8 cellular contexts compared by ENCODE assay signal in the genomic region with DNA sequence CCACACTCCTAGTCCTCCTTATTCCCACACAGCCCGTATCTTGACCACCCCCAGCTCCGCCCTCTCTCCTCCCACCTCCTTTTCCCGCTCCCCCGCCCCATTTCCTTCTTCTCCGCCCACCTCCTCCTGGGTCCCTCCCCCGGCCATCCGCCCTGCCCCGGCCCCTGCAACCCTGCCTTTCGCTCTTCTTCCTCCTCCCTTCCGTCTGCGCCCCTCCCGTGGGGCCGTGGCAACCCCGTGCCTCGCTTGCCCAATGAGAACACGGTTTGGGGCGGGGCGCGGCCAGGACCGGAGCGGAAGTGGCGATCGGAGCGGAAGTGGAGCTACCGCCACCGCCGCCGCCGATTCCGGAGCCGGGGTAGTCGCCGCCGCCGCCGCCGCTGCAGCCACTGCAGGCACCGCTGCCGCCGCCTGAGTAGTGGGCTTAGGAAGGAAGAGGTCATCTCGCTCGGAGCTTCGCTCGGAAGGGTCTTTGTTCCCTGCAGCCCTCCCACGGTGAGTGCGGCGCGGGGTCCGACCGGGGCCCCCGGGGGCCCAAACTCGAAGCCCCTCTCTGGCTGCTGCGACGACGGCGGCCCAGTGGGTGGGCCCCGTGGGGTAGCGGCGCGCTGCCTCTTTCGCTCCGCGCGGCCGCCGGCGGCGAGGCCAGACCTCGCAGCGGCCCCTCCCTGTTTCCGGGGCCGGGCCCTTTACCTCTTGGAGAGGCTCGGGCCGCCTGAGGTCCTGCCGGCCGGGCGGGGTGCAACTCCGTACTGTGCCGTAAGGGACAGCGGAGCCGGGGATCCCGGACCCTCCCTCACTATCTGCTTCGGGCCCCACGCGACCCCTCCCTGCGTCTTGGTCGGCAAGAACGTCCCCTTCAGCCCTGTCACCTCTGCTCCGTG. TPM values are rescaled to one million over a fixed set of nuclear protein-coding genes. Genes with fewer than 3 reads are reported as not detected.
DNase-seq lines count a peak whose midpoint lies in the region; ATAC-seq lines count a peak whose summit lies in the region.

A gene (plus strand): TSS at position 314 of the 884 bp plus-strand sequence. CDS start 15,829 bp downstream, outside the sequence.

- CTCF ChIA-PET in activated CD8-positive, alpha-beta memory T cell treated with anti-CD3 and anti-CD28 coated beads for 36 hours (lab: Charles Lee), result interaction anchor here (0.8 to 1.0 kb wide), 2 partner anchors 11 to 74 kb away, joined by 3 read pairs; a partner anchor contains a TSS

- peak within 1 kb of the TSS; percentile 97 for H3K4me3 ChIP-seq in effector memory CD4-positive, alpha-beta T cell (ENCODE audit: insufficient read depth, low read depth, low read length, poor library complexity, severe bottlenecking)

- peaks cover 35% of the 10 kb centered on the region for H3K4me1 Mint-ChIP-seq in memory B cell

- no peaks in the 10 kb centered on the region for H3K9me3 Mint-ChIP-seq in memory B cell

- peak; percentile 48 for ATAC-seq in GM19468 (IDR thresholded peaks at IDR 0.05; ENCODE audit: extremely low read depth, unreplicated experiment)
- peak; percentile 92 for ATAC-seq in memory B cell (ENCODE audit: low read depth)

- H3K27ac Mint-ChIP-seq in memory B cell, result peak within 1 kb of the TSS; percentile 91

- POLR2A ChIA-PET in activated CD8-positive, alpha-beta memory T cell treated with anti-CD3 and anti-CD28 coated beads for 36 hours (lab: Charles Lee), result interaction anchor here (0.7 to 1.1 kb wide), 4 partner anchors 75 to 973 kb away, joined by 3 to 7 read pairs (median 3); a partner anchor contains a TSS

- H3K36me3 ChIP-seq in effector memory CD4-positive, alpha-beta T cell (ENCODE audit: control insufficient read depth, insufficient read depth, low read length), result peaks cover 4% of the 10 kb centered on the region

- H3K36me3 Mint-ChIP-seq in memory B cell, result no peaks in the 10 kb centered on the region

- no peaks in the 10 kb centered on the region for H3K27me3 Mint-ChIP-seq in memory B cell

- H3K4me3 Mint-ChIP-seq in memory B cell, result peak within 1 kb of the TSS; percentile 89

- no peaks in the 10 kb centered on the region for H3K27me3 ChIP-seq in effector memory CD4-positive, alpha-beta T cell (replicated peaks; ENCODE audit: control insufficient read depth, insufficient read depth, low read length, poor library complexity, severe bottlenecking)

- H3K27ac ChIP-seq in effector memory CD4-positive, alpha-beta T cell (ENCODE audit: insufficient read depth, low read length, poor library complexity, severe bottlenecking), result peak within 1 kb of the TSS; percentile 95

- peaks cover 26% of the 10 kb centered on the region for H3K4me1 ChIP-seq in effector memory CD4-positive, alpha-beta T cell (ENCODE audit: control insufficient read depth, insufficient read depth, low read length, poor library complexity, severe bottlenecking)

- H3K9me3 ChIP-seq in effector memory CD4-positive, alpha-beta T cell (ENCODE audit: control insufficient read depth, low read length), result no peaks in the 10 kb centered on the region

- DNase-seq in COLO668 (lab: John Stamatoyannopoulos, UW; ENCODE audit: unreplicated experiment), result peak; percentile 99
- DNase-seq in HT-29 (ENCODE audit: low spot score), result peak; percentile 100
- DNase-seq in NOMO-1 (lab: John Stamatoyannopoulos, UW; ENCODE audit: unreplicated experiment in 2 of 2), result peak; percentile 95 to 100
- DNase-seq in effector memory CD4-positive, alpha-beta T cell, result peak; percentile 93 to 95 (median 95)
- peak; percentile 92 to 93 for DNase-seq in memory B cell (ENCODE audit: low spot score in 2 of 2)
- DNase-seq in stimulated activated CD8-positive, alpha-beta memory T cell treated with anti-CD3 and anti-CD28 coated beads, Interleukin-12 subunit alpha, Interleukin-12 subunit beta, amount 100 ng/mL, for 24 hours (ENCODE audit: extremely low read depth), result peak; percentile 99

RNA-seq across cellular contexts. Expression of the gene that starts here (rescaled TPM):
- 71.4 and 77.9 TPM in 2 replicates for total RNA-seq in HT-29 (2014; rRNA removed; shearing (Covaris generic))
- total RNA-seq in activated CD8-positive, alpha-beta memory T cell treated with anti-CD3 and anti-CD28 coated beads for 36 hours, result 100 to 1,000 TPM; 256 to 260 TPM

Comparison
In these comparisons a context has a peak if more than half of its experiments do, and no peak if none do; other contexts are left out.
1. Peak in every context shown above with its lines: DNase-seq, ATAC-seq, H3K4me3 ChIP-seq and H3K27ac ChIP-seq.